In the genomic region with DNA sequence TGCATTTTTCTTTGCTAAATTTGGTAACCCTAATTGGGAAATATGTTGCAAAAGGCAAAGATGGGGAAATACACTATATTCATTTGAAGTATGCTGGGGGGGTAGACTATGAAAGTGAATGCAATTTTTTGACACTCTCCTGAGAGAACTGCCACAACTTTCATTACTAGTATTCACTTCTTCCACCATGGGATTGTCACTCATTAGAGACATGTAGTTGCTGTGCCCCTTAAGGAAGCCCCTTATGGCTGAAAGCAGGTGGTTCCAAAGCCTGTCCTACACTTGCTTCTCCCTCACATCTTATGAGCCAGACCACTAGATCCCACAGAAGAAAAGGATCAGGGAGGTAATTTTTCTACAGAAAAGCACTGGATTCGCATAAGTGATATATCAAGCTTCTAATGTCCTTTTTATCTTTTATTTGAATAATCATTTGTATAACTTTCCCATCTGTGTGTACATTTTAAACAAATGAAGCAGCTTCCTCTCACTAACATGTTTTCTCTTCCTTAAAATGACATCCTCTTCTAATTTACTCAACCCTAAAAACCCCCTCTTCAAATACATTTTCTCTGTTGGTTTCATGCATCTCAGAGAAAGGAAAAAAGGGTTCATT, we compare ENCODE assay signal across 10 cellular contexts.
DNase-seq lines count a peak whose midpoint lies in the region; ATAC-seq and TF ChIP-seq lines count a peak whose summit lies in the region.
"Had no signal": no experiment of that assay in that cellular context is flagged by ENCODE, and none has a peak within 500 bp of the region (broad histone marks: within the 10 kb centered on the region; RNA-seq: fewer than 3 reads in every experiment).

No MANE protein-coding gene starts in this region.

- H3K27ac ChIP-seq in OCI-LY7 (ENCODE audit: low read depth, low read length, poor library complexity, severe bottlenecking) (no peak overlapping the region), suprapubic skin (no peak overlapping the region)

- intact Hi-C loops in OCI-LY7 (cut with micrococcal nuclease; ENCODE audit: unreplicated experiment) = no loop called here

- peak; percentile 64 for ATAC-seq in HG03342 (IDR thresholded peaks at IDR 0.05; ENCODE audit: unreplicated experiment)

- no peaks in the 10 kb centered on the region for H3K36me3 ChIP-seq in OCI-LY7 (ENCODE audit: insufficient read depth, low read length)
- no peaks in the 10 kb centered on the region for H3K36me3 ChIP-seq in suprapubic skin

- BruUV-seq in OCI-LY7 (replicated peaks; lab: Mats Ljungman, UMichigan) = no TSS peak

- POLR2A ChIA-PET in OCI-LY7 (lab: Charles Lee) = interaction anchor here (1.0 to 1.8 kb wide), 3 partner anchors 13 to 289 kb away, joined by 3 to 8 read pairs (median 4); no protein-coding TSS in a partner anchor

- DNase-seq in EH (ENCODE audit: low read depth) (peak; percentile 16), GM20000 (ENCODE audit: low spot score) (peak; percentile 33), OCI-LY7 (ENCODE audit: low spot score) (no peak), nucleus accumbens (lab: John Stamatoyannopoulos, UW) (no peak), COLO668 (lab: John Stamatoyannopoulos, UW; ENCODE audit: unreplicated experiment) (no peak), NCI-H1417 (lab: John Stamatoyannopoulos, UW) (no peak), suprapubic skin (ENCODE audit: low spot score in 2 of 2) (no peak)
- DNase-seq: CD4-positive, alpha-beta memory T cell; NCI-H2107 had no signal

- no peaks in the 10 kb centered on the region for H4K20me1 ChIP-seq in OCI-LY7 (ENCODE audit: insufficient read depth, low read length)

- TF ChIP-seq EP300 in suprapubic skin (IDR thresholded peaks at IDR 0.05) = no peak

- CTCF ChIA-PET in OCI-LY7 (lab: Charles Lee; ENCODE audit: unreplicated experiment) = no interaction called here

- peak overlapping the region; percentile 40 for H3K4me2 ChIP-seq in OCI-LY7 (ENCODE audit: low read length)

- H3K9me3 ChIP-seq in OCI-LY7 (ENCODE audit: low read length) (no peaks in the 10 kb centered on the region), suprapubic skin (no peaks in the 10 kb centered on the region)

- peaks cover 11% of the 10 kb centered on the region for H3K4me1 ChIP-seq in OCI-LY7 (ENCODE audit: insufficient read depth, low read length, poor library complexity, severe bottlenecking)
- peaks cover 24% of the 10 kb centered on the region for H3K4me1 ChIP-seq in suprapubic skin

- TF ChIP-seq CTCF in GM20000 (IDR thresholded peaks at IDR 0.05; ENCODE audit: extremely low read depth, missing control alignments) (no peak), OCI-LY7 (conservative IDR thresholded peaks at IDR 0.05; ENCODE audit: low read length) (no peak), suprapubic skin (IDR thresholded peaks at IDR 0.05) (no peak)

- H3K4me3 ChIP-seq in OCI-LY7 (ENCODE audit: low read depth, low read length, poor library complexity, severe bottlenecking) = no peak overlapping the region
- H3K4me3 ChIP-seq in suprapubic skin = no peak overlapping the region

- H3K79me2 ChIP-seq in OCI-LY7 (ENCODE audit: insufficient read depth, low read depth, low read length) = no peaks in the 10 kb centered on the region

- TF ChIP-seq POLR2A in suprapubic skin (IDR thresholded peaks at IDR 0.05) = no peak

- WGBS in suprapubic skin = 82% methylated on average over 1 of the region's 1 CpG

- no peak overlapping the region for H2AFZ ChIP-seq in OCI-LY7 (ENCODE audit: low read length)

- H3K27me3 ChIP-seq in suprapubic skin = no peaks in the 10 kb centered on the region

- no peaks in the 10 kb centered on the region for H3K9me2 ChIP-seq in OCI-LY7 (ENCODE audit: insufficient read depth, low read length)

Comparison
In these comparisons a context has a peak if more than half of its experiments do, and no peak if none do; other contexts are left out.
1. DNase-seq: peak in EH (single experiment) and GM20000 (single experiment); none in OCI-LY7 (single experiment), nucleus accumbens (0 of 56), COLO668 (single experiment), NCI-H1417 (0 of 3) and suprapubic skin (0 of 2).